8 cellular contexts compared by ENCODE assay signal in genomic region chr2:39120771-39121522, GRCh38. TPM values are rescaled to one million over a fixed set of nuclear protein-coding genes. Genes with fewer than 3 reads are reported as not detected.
DNase-seq lines count a peak whose midpoint lies in the region; ATAC-seq and TF ChIP-seq lines count a peak whose summit lies in the region.

Gene SOS1, minus strand, starts transcription at chr2:39121051. Its CDS starts 629 bp downstream, at chr2:39120422.

- peaks cover 3% of the 10 kb centered on the region for H3K9me3 Mint-ChIP-seq in activated naive CD8-positive, alpha-beta T cell (ENCODE audit: low read depth)

- H3K27me3 ChIP-seq in osteoblast (ENCODE audit: insufficient read depth, low read length): no peaks in the 10 kb centered on the region
- no peaks in the 10 kb centered on the region for H3K27me3 ChIP-seq in testis

- peak within 1 kb of the TSS; percentile 93 for H3K4me2 ChIP-seq in osteoblast (ENCODE audit: insufficient read depth, low read length)

- 0 to 1% methylated on average over 28 to 39 of the region's 60 CpGs for WGBS in testis, 2 donors

- DNase-seq in GM12864 (ENCODE audit: low read depth) (peak; percentile 81), NCI-H1105 treated with DMSO at 0.1 percent for 48 hours (lab: John Stamatoyannopoulos, UW) (peak; percentile 90), SKM-1 treated with dmso at 0.1 percent for 144 hours (lab: John Stamatoyannopoulos, UW; ENCODE audit: unreplicated experiment) (peak; percentile 92), glomerular visceral epithelial cell (ENCODE audit: extremely low spot score) (peak; percentile 92), osteoblast (ENCODE audit: insufficient read length, low spot score, missing footprints) (peak; percentile 98), testis (peak; percentile 94)

- no peaks in the 10 kb centered on the region for H3K27me3 Mint-ChIP-seq in activated naive CD8-positive, alpha-beta T cell

- TF ChIP-seq CTCF in GM12864 (IDR thresholded peaks at IDR 0.05; ENCODE audit: low read depth, low read length, missing control alignments) (no peak), osteoblast (IDR thresholded peaks at IDR 0.05; ENCODE audit: extremely low read depth, low read depth, low read length) (no peak), testis (IDR thresholded peaks at IDR 0.05) (no peak)

- peaks cover 55% of the 10 kb centered on the region for H3K79me2 ChIP-seq in osteoblast (ENCODE audit: insufficient read depth, low read length)

- ATAC-seq in HG02678 (IDR thresholded peaks at IDR 0.05; ENCODE audit: unreplicated experiment): peak; percentile 44

- H3K4me3 ChIP-seq in GM12864 (ENCODE audit: low read depth, low read length) (peak within 1 kb of the TSS; percentile 93), osteoblast (ENCODE audit: insufficient read depth, low read length) (peak within 1 kb of the TSS; percentile 79), testis (peak within 1 kb of the TSS; percentile 72 to 88)

- peak within 1 kb of the TSS; percentile 97 for H3K27ac Mint-ChIP-seq in activated naive CD8-positive, alpha-beta T cell

- no peaks in the 10 kb centered on the region for H3K36me3 ChIP-seq in osteoblast (ENCODE audit: insufficient read depth, low read length)
- no peaks in the 10 kb centered on the region for H3K36me3 ChIP-seq in testis (ENCODE audit: low read depth, missing control alignments)

- H3K4me1 ChIP-seq in osteoblast (ENCODE audit: insufficient read depth, low read length) (peaks cover 29% of the 10 kb centered on the region), testis (peaks cover 32% of the 10 kb centered on the region)

- peaks cover 10% of the 10 kb centered on the region for H3K36me3 Mint-ChIP-seq in activated naive CD8-positive, alpha-beta T cell

- H4K20me1 ChIP-seq in osteoblast (ENCODE audit: insufficient read depth, low read length): peaks cover 23% of the 10 kb centered on the region

- no peak for TF ChIP-seq POLR2A in testis (IDR thresholded peaks at IDR 0.05)

- peaks cover 65% of the 10 kb centered on the region for H3K4me1 Mint-ChIP-seq in activated naive CD8-positive, alpha-beta T cell (ENCODE audit: low read depth)

- H3K4me3 Mint-ChIP-seq in activated naive CD8-positive, alpha-beta T cell: peak within 1 kb of the TSS; percentile 97

- H3K27ac ChIP-seq in osteoblast (ENCODE audit: low read depth, low read length) (peak within 1 kb of the TSS; percentile 75), testis (peak within 1 kb of the TSS; percentile 96)

- peak within 1 kb of the TSS; percentile 83 for H2AFZ ChIP-seq in osteoblast (ENCODE audit: low read length)

- no peaks in the 10 kb centered on the region for H3K9me3 ChIP-seq in osteoblast (ENCODE audit: low read depth, low read length)
- H3K9me3 ChIP-seq in testis: no peaks in the 10 kb centered on the region

- intact Hi-C loops in testis (cut with DNase I; ENCODE audit: low total_unique reads): no loop called here

RNA-seq across cellular contexts. Expression of gene SOS1, which starts in this region (rescaled TPM):
- total RNA-seq in osteoblast (21.8 and 28.6 TPM in 2 replicates), testis (10 to 100 TPM; 40.6 to 48.7 TPM)
- polyA plus RNA-seq in testis (ENCODE audit: insufficient read depth, low read depth, low replicate concordance): 27.0 TPM

Comparison
In these comparisons a context has a peak if more than half of its experiments do, and no peak if none do; other contexts are left out.
1. Peak in every context shown above with its lines: DNase-seq, ATAC-seq, H3K4me3 ChIP-seq and H3K27ac ChIP-seq.